ENCODE assay signal across 8 cellular contexts in genomic region chr7:137846588-137847417, GRCh38. TPM values are rescaled to one million over a fixed set of nuclear protein-coding genes. Genes with fewer than 3 reads are reported as not detected.
DNase-seq lines count a peak whose midpoint lies in the region; ATAC-seq, FAIRE-seq and TF ChIP-seq lines count a peak whose summit lies in the region.

TSS of gene DGKI (minus strand) at chr7:137846974.

- H3K36me3 Mint-ChIP-seq in WTC11 (no peaks in the 10 kb centered on the region), neural crest cell (ENCODE audit: low read depth) (peaks cover 2% of the 10 kb centered on the region)

- no peaks in the 10 kb centered on the region for H3K4me1 ChIP-seq in Karpas-422 (ENCODE audit: low read length)

- H3K4me2 ChIP-seq in Karpas-422 (ENCODE audit: low read depth, low read length, poor library complexity, severe bottlenecking), result no peak within 1 kb of the TSS

- TF ChIP-seq POLR2A in GM12891 (IDR thresholded peaks at IDR 0.05; ENCODE audit: low read depth, low read length), result no peak

- H3K27ac ChIP-seq in Karpas-422 (ENCODE audit: low read length), result no peak within 1 kb of the TSS

- CTCF ChIA-PET in WTC11 (lab: Charles Lee), result interaction anchor here (0.8 to 1.9 kb wide), 4 partner anchors 21 to 220 kb away, joined by 3 to 8 read pairs (median 5); no protein-coding TSS in a partner anchor

- H3K9me3 ChIP-seq in Karpas-422 (ENCODE audit: low read length), result no peaks in the 10 kb centered on the region

- H3K4me1 Mint-ChIP-seq in WTC11 (peaks cover 41% of the 10 kb centered on the region), neural crest cell (peaks cover 6% of the 10 kb centered on the region)

- ATAC-seq in HG02759 (IDR thresholded peaks at IDR 0.05; ENCODE audit: unreplicated experiment) (peak; percentile 62), WTC11 (peak; percentile 59), omental fat pad (ENCODE audit: low FRiP score) (no peak)

- POLR2A ChIA-PET in WTC11 (lab: Charles Lee), result no interaction called here

- H3K27me3 ChIP-seq in Karpas-422 (ENCODE audit: low read length), result no peaks in the 10 kb centered on the region

- H2AFZ ChIP-seq in Karpas-422 (ENCODE audit: low read length), result no peak within 1 kb of the TSS

- H4K20me1 ChIP-seq in Karpas-422 (ENCODE audit: insufficient read depth, low read depth, low read length), result no peaks in the 10 kb centered on the region

- no peaks in the 10 kb centered on the region for H3K36me3 ChIP-seq in Karpas-422 (ENCODE audit: insufficient read depth, low read length)

- no peak for TF ChIP-seq CTCF in WTC11 (IDR thresholded peaks at IDR 0.05)
- no peak for TF ChIP-seq CTCF in fibroblast of the aortic adventitia (IDR thresholded peaks at IDR 0.05; ENCODE audit: insufficient read depth, low read length)
- no peak for TF ChIP-seq CTCF in neural crest cell (conservative IDR thresholded peaks at IDR 0.05)
- TF ChIP-seq CTCF in omental fat pad (IDR thresholded peaks at IDR 0.05), result no peak

- no peak within 1 kb of the TSS for H3K9ac ChIP-seq in Karpas-422 (ENCODE audit: low read length)

- peak within 1 kb of the TSS; percentile 67 for H3K4me3 ChIP-seq in fibroblast of the aortic adventitia (ENCODE audit: low read depth, low read length)
- no peak within 1 kb of the TSS for H3K4me3 ChIP-seq in Karpas-422 (ENCODE audit: low read length)

- no peaks in the 10 kb centered on the region for H3K79me2 ChIP-seq in Karpas-422 (ENCODE audit: low read length)

- no peaks in the 10 kb centered on the region for H3K9me2 ChIP-seq in Karpas-422 (replicated peaks; ENCODE audit: insufficient read depth, low read length)

- DNase-seq in GM12891 (ENCODE audit: insufficient read length, low spot score) (peak; percentile 38), WTC11 (ENCODE audit: low spot score) (peak; percentile 58), fibroblast of the aortic adventitia (ENCODE audit: low read depth) (no peak), neural crest cell (ENCODE audit: low read depth, low spot score) (peak; percentile 42), foreskin melanocyte (no peak), Karpas-422 (no peak), omental fat pad (ENCODE audit: low spot score) (no peak)

- H3K4me3 Mint-ChIP-seq in WTC11 (peak within 1 kb of the TSS; percentile 63), neural crest cell (peak within 1 kb of the TSS; percentile 78)

- FAIRE-seq in GM12891 (lab: Jason Lieb, UNC), result no peak

- H3K27me3 Mint-ChIP-seq in WTC11 (ENCODE audit: low read depth) (peaks cover 62% of the 10 kb centered on the region), neural crest cell (ENCODE audit: low read depth) (peaks cover 67% of the 10 kb centered on the region)

- no peaks in the 10 kb centered on the region for H3K9me3 Mint-ChIP-seq in WTC11
- H3K9me3 Mint-ChIP-seq in neural crest cell, result no peaks in the 10 kb centered on the region

- H3K27ac Mint-ChIP-seq in WTC11, result no peak within 1 kb of the TSS
- H3K27ac Mint-ChIP-seq in neural crest cell (ENCODE audit: unreplicated experiment), result no peak within 1 kb of the TSS

TF ChIP-seq in GM12891, 5 proteins besides CTCF, POLR2A, EP300 and RAD21:
- TF ChIP-seq POLR2AphosphoS5 (IDR thresholded peaks at IDR 0.05; ENCODE audit: low read depth, low read length) (0 out of 2 replicates have a peak, but pooled peaks have one; percentile 14), PAX5 (IDR thresholded peaks at IDR 0.05; ENCODE audit: insufficient read depth, low read length, severe bottlenecking) (no peak)
TF ChIP-seq in GM12891: peak in this region for 1.

TF ChIP-seq in WTC11, 78 proteins besides CTCF, POLR2A, EP300 and RAD21 (continues in another document):
- TF ChIP-seq MAX (CRISPR knock-in tag; IDR thresholded peaks at IDR 0.05) (no peak), ZNF121 (CRISPR knock-in tag; IDR thresholded peaks at IDR 0.05) (no peak), ZBTB43 (CRISPR knock-in tag; IDR thresholded peaks at IDR 0.05) (no peak), FOXP1 (CRISPR knock-in tag; IDR thresholded peaks at IDR 0.05; ENCODE audit: borderline replicate concordance) (peak; percentile 52; the same call in 1 of the 2 replicates), JAZF1 (CRISPR knock-in tag; IDR thresholded peaks at IDR 0.05) (no peak), NFYB (CRISPR knock-in tag; conservative IDR thresholded peaks at IDR 0.05; ENCODE audit: low read depth) (peak; percentile 62), ZNF396 (CRISPR knock-in tag; IDR thresholded peaks at IDR 0.05; ENCODE audit: borderline replicate concordance) (no peak), NR2C2 (CRISPR knock-in tag; IDR thresholded peaks at IDR 0.05) (no peak), CBFB (CRISPR knock-in tag; IDR thresholded peaks at IDR 0.05; ENCODE audit: low read depth) (no peak), MYBL2 (CRISPR knock-in tag; IDR thresholded peaks at IDR 0.05) (no peak), MXD4 (CRISPR knock-in tag; IDR thresholded peaks at IDR 0.05; ENCODE audit: borderline replicate concordance) (no peak), HMGXB4 (CRISPR knock-in tag; IDR thresholded peaks at IDR 0.05) (0 out of 2 replicates have a peak, but pooled peaks have one; percentile 33), SMAD4 (CRISPR knock-in tag; IDR thresholded peaks at IDR 0.05) (no peak), SOX15 (CRISPR knock-in tag; IDR thresholded peaks at IDR 0.05) (no peak), ZNF425 (CRISPR knock-in tag; conservative IDR thresholded peaks at IDR 0.05) (no peak)

RNA-seq across cellular contexts. Expression of gene DGKI, which starts in this region (rescaled TPM):
- polyA plus RNA-seq in GM12891 (2012; ENCODE audit: low read depth, missing spikeins), result 3.5 TPM
- total RNA-seq in WTC11 (2021), result 0.30 to 0.79 TPM (median 0.46 TPM) in 3 replicates
- total RNA-seq in fibroblast of the aortic adventitia (ENCODE audit: low replicate concordance), result 2.0 and 4.7 TPM in 2 replicates
- 2.2 and 3.3 TPM in 2 replicates for total RNA-seq in neural crest cell
- total RNA-seq in Karpas-422 (2014; rRNA removed; shearing (Covaris generic); ENCODE audit: low replicate concordance), result not detected in 2 replicates
- total RNA-seq in omental fat pad, result 1 to 10 TPM in 3 of 4 donors, under 1 TPM in 1; 0.16 to 4.4 (median 2.1) TPM

Comparison
In these comparisons a context has a peak if more than half of its experiments do, and no peak if none do; other contexts are left out.
1. Peak in DNase-seq and ATAC-seq in WTC11; RNA of the gene not detected or under 1 TPM.
2. DNase-seq: peak in GM12891 (single experiment) and neural crest cell (single experiment); none in fibroblast of the aortic adventitia (single experiment), foreskin melanocyte (single experiment), Karpas-422 (single experiment) and omental fat pad (single experiment).